ENCODE assay signal across 8 cellular contexts in genomic region chr11:65988791-65989592, GRCh38. TPM values are rescaled to one million over a fixed set of nuclear protein-coding genes. Genes with fewer than 3 reads are reported as not detected.
DNase-seq lines count a peak whose midpoint lies in the region; ATAC-seq, FAIRE-seq and TF ChIP-seq lines count a peak whose summit lies in the region.

No MANE protein-coding gene starts in this region.

- no TSS peak for BruUV-seq in endothelial cell of umbilical vein (replicated peaks; lab: Mats Ljungman, UMichigan)

- TF ChIP-seq POLR2A in endothelial cell of umbilical vein (IDR thresholded peaks at IDR 0.05; ENCODE audit: low read depth, low read length): no peak

- H3K27me3 ChIP-seq in OCI-LY3 (ENCODE audit: low read depth, low read length): no peaks in the 10 kb centered on the region
- H3K27me3 ChIP-seq in endothelial cell of umbilical vein (ENCODE audit: control insufficient read depth in 2 of 2, insufficient read depth in 2 of 2, low read length in 2 of 2): no peaks in the 10 kb centered on the region

- no peak overlapping the region for H3K4me2 ChIP-seq in OCI-LY3 (ENCODE audit: low read length)
- H3K4me2 ChIP-seq in endothelial cell of umbilical vein (ENCODE audit: insufficient read depth, low read length): no peak overlapping the region

- CTCF ChIA-PET in endothelial cell of umbilical vein (lab: Charles Lee): interaction anchor here (0.6 to 5.7 kb wide), 24 partner anchors 8 to 363 kb away, joined by 3 to 115 read pairs (median 4); partner anchors contain the start of genes CCDC85B, FIBP, KAT5 and MUS81

- DNase-seq in DMS114 treated with DMSO at 0.1 percent for 48 hours (lab: John Stamatoyannopoulos, UW; ENCODE audit: unreplicated experiment) (peak; percentile 96), endothelial cell of umbilical vein (ENCODE audit: low read depth, low spot score) (peak; percentile 97), mucosa of gallbladder (ENCODE audit: low spot score) (peak; percentile 97)
- peak; percentile 95 for DNase-seq in Jurkat, Clone E6-1 (ENCODE audit: low read depth, low spot score)
- peak; percentile 90 for DNase-seq in activated CD8-positive, alpha-beta memory T cell treated with anti-CD3 and anti-CD28 coated beads, Interleukin-2, amount 50 U/mL, for 4 hours
- DNase-seq in stimulated activated CD8-positive, alpha-beta memory T cell treated with anti-CD3 and anti-CD28 coated beads, Interleukin-7, amount 100 ng/mL, for 4 hours (ENCODE audit: low read depth in 2 of 2): peak; percentile 77 to 90

- H3K9me1 ChIP-seq in endothelial cell of umbilical vein (replicated peaks; ENCODE audit: control insufficient read depth, extremely low read depth, insufficient read depth, low read length): no peaks in the 10 kb centered on the region

- H3K4me1 ChIP-seq in OCI-LY3 (ENCODE audit: low read length) (no peaks in the 10 kb centered on the region), endothelial cell of umbilical vein (ENCODE audit: control insufficient read depth, extremely low read depth, insufficient read depth, low read length) (no peaks in the 10 kb centered on the region)

- POLR2A ChIA-PET in endothelial cell of umbilical vein (lab: Charles Lee): interaction anchor here (0.7 kb wide), 1 partner anchor 171 kb away, joined by 4 read pairs; no protein-coding TSS in a partner anchor

- H3K79me2 ChIP-seq in OCI-LY3 (ENCODE audit: low read length): no peaks in the 10 kb centered on the region
- H3K79me2 ChIP-seq in endothelial cell of umbilical vein (ENCODE audit: control insufficient read depth, insufficient read depth, low read length): no peaks in the 10 kb centered on the region

- H3K4me3 ChIP-seq in Jurkat, Clone E6-1 (ENCODE audit: low read length): no peak overlapping the region
- H3K4me3 ChIP-seq in OCI-LY3 (ENCODE audit: low read length) (no peak overlapping the region), endothelial cell of umbilical vein (replicated peaks in 1 of 3; ENCODE audit: insufficient read depth in 1 of 3, low read depth in 1 of 3, low read length in 3 of 3) (no peak overlapping the region)

- no peak overlapping the region for H3K27ac ChIP-seq in OCI-LY3 (ENCODE audit: low read length)
- H3K27ac ChIP-seq in endothelial cell of umbilical vein (ENCODE audit: insufficient read depth, low read depth, low read length): no peak overlapping the region

- dilution Hi-C loops in endothelial cell of umbilical vein (cut with MboI; ENCODE audit: extremely low pct_ligation_motif_present, low sequenced_read_pairs): no loop called here

- intact Hi-C loops in endothelial cell of umbilical vein (cut with micrococcal nuclease): loop anchor here (1.0 to 5.0 kb wide), 10 partner anchors 33 to 352 kb away; partner anchors contain the start of genes AP5B1, C11orf68, DRAP1 and FIBP

- peak; percentile 100 for FAIRE-seq in endothelial cell of umbilical vein (lab: Jason Lieb, UNC)

- peaks cover 11% of the 10 kb centered on the region for H3K36me3 ChIP-seq in OCI-LY3 (replicated peaks; ENCODE audit: low read depth, low read length)
- H3K36me3 ChIP-seq in endothelial cell of umbilical vein (ENCODE audit: control insufficient read depth in 2 of 2, extremely low read depth in 1 of 2, insufficient read depth in 2 of 2, low read length in 2 of 2): peaks cover 0 to 4% of the 10 kb centered on the region in 2 experiments

- H3K9me3 ChIP-seq in OCI-LY3 (ENCODE audit: insufficient read depth, low read length): no peaks in the 10 kb centered on the region
- H3K9me3 ChIP-seq in endothelial cell of umbilical vein (replicated peaks; ENCODE audit: control insufficient read depth, insufficient read depth, low read length): no peaks in the 10 kb centered on the region

- H3K9ac ChIP-seq in OCI-LY3 (ENCODE audit: low read length) (no peak overlapping the region), endothelial cell of umbilical vein (replicated peaks; ENCODE audit: extremely low read depth, insufficient read depth, low read length) (no peak overlapping the region)

- no peaks in the 10 kb centered on the region for H4K20me1 ChIP-seq in OCI-LY3 (ENCODE audit: insufficient read depth, low read length)
- no peaks in the 10 kb centered on the region for H4K20me1 ChIP-seq in endothelial cell of umbilical vein (replicated peaks; ENCODE audit: control insufficient read depth, extremely low read depth, insufficient read depth, low read length)

- no peak overlapping the region for H2AFZ ChIP-seq in OCI-LY3 (ENCODE audit: low read depth, low read length)
- H2AFZ ChIP-seq in endothelial cell of umbilical vein (ENCODE audit: low read depth, low read length): no peak overlapping the region

- ATAC-seq in GM21619 (IDR thresholded peaks at IDR 0.05; ENCODE audit: unreplicated experiment): peak; percentile 99

- TF ChIP-seq CTCF in OCI-LY3 (IDR thresholded peaks at IDR 0.05; ENCODE audit: low read depth, low read length) (peak; percentile 100), endothelial cell of umbilical vein (IDR thresholded peaks at IDR 0.05; ENCODE audit: extremely low read depth in 1 of 2, insufficient read depth in 1 of 2, low read depth in 1 of 2, low read length in 2 of 2) (peak; percentile 86 to 99)

TF ChIP-seq in endothelial cell of umbilical vein, 7 proteins besides CTCF, POLR2A, EP300 and RAD21 (continues in another document):
- peak; percentile 51 for TF ChIP-seq POLR2AphosphoS5 (IDR thresholded peaks at IDR 0.05; ENCODE audit: insufficient read depth, low read depth, low read length)
- no peak for TF ChIP-seq MYC (IDR thresholded peaks at IDR 0.05; ENCODE audit: low read depth, low read length)
- no peak for TF ChIP-seq EZH2 (IDR thresholded peaks at IDR 0.05; ENCODE audit: borderline replicate concordance, low read depth, low read length, severe bottlenecking)

RNA-seq across cellular contexts. Expression of gene EIF1AD, which starts 13.0 kb away (rescaled TPM):
- polyA plus RNA-seq in Jurkat, Clone E6-1 (2012; ENCODE audit: insufficient read depth, insufficient read length): 35.6 TPM
- total RNA-seq in endothelial cell of umbilical vein (39.7 and 42.4 TPM in 2 replicates), mucosa of gallbladder (29.2 TPM)
- 35.7 and 39.3 TPM in 2 replicates for polyA plus RNA-seq in endothelial cell of umbilical vein
- polyA plus RNA-seq in endothelial cell of umbilical vein (2011; cell fraction: cytosol; rRNA removed): 35.2 and 35.3 TPM in 2 replicates
- 30.8 and 32.6 TPM in 2 replicates for polyA plus RNA-seq in endothelial cell of umbilical vein (2011; cell fraction: nucleus; rRNA removed)
- 24.0 and 26.1 TPM in 2 replicates for polyA plus RNA-seq in endothelial cell of umbilical vein (2012)
- 58.8 and 70.1 TPM in 2 replicates for polyA minus RNA-seq in endothelial cell of umbilical vein
- polyA minus RNA-seq in endothelial cell of umbilical vein (2011; cell fraction: cytosol; rRNA and poly(A)+ RNA removed): 27.9 TPM
- polyA minus RNA-seq in endothelial cell of umbilical vein (2011; cell fraction: nucleus; rRNA and poly(A)+ RNA removed): 11.9 and 14.0 TPM in 2 replicates

RNA-seq across cellular contexts. Expression of gene BANF1, which starts 13.3 kb away (rescaled TPM):
- 550 TPM for polyA plus RNA-seq in Jurkat, Clone E6-1 (2012; ENCODE audit: insufficient read depth, insufficient read length)
- total RNA-seq in endothelial cell of umbilical vein (246 and 269 TPM in 2 replicates), mucosa of gallbladder (165 TPM)
- polyA plus RNA-seq in endothelial cell of umbilical vein: 367 and 376 TPM in 2 replicates
- 265 and 357 TPM in 2 replicates for polyA plus RNA-seq in endothelial cell of umbilical vein (2011; cell fraction: cytosol; rRNA removed)
- polyA plus RNA-seq in endothelial cell of umbilical vein (2011; cell fraction: nucleus; rRNA removed): 128 and 134 TPM in 2 replicates
- 213 and 282 TPM in 2 replicates for polyA plus RNA-seq in endothelial cell of umbilical vein (2012)
- polyA minus RNA-seq in endothelial cell of umbilical vein: 112 and 123 TPM in 2 replicates
- 76.7 TPM for polyA minus RNA-seq in endothelial cell of umbilical vein (2011; cell fraction: cytosol; rRNA and poly(A)+ RNA removed)
- 25.3 and 32.3 TPM in 2 replicates for polyA minus RNA-seq in endothelial cell of umbilical vein (2011; cell fraction: nucleus; rRNA and poly(A)+ RNA removed)

RNA-seq across cellular contexts. Expression of gene CST6, which starts 22.8 kb away (rescaled TPM):
- polyA plus RNA-seq in Jurkat, Clone E6-1 (2012; ENCODE audit: insufficient read depth, insufficient read length): not detected
- total RNA-seq in endothelial cell of umbilical vein (0.46 and 0.92 TPM in 2 replicates), mucosa of gallbladder (1.0 TPM)
- polyA plus RNA-seq in endothelial cell of umbilical vein: 2.2 and 2.5 TPM in 2 replicates
- polyA plus RNA-seq in endothelial cell of umbilical vein (2011; cell fraction: cytosol; rRNA removed): 0.74 and 1.1 TPM in 2 replicates
- polyA plus RNA-seq in endothelial cell of umbilical vein (2011; cell fraction: nucleus; rRNA removed): 0.36 TPM in 1 of 2 replicates, not detected in the other
- polyA plus RNA-seq in endothelial cell of umbilical vein (2012): not detected in 2 replicates
- polyA minus RNA-seq in endothelial cell of umbilical vein: 0.93 TPM in 1 of 2 replicates, not detected in the other
- polyA minus RNA-seq in endothelial cell of umbilical vein (2011; cell fraction: cytosol; rRNA and poly(A)+ RNA removed): not detected
- not detected in 2 replicates for polyA minus RNA-seq in endothelial cell of umbilical vein (2011; cell fraction: nucleus; rRNA and poly(A)+ RNA removed)

RNA-seq across cellular contexts. Expression of gene SART1, which starts 27.5 kb away (rescaled TPM):
- polyA plus RNA-seq in Jurkat, Clone E6-1 (2012; ENCODE audit: insufficient read depth, insufficient read length): 122 TPM
- total RNA-seq in endothelial cell of umbilical vein (58.9 and 62.7 TPM in 2 replicates), mucosa of gallbladder (41.0 TPM)
- polyA plus RNA-seq in endothelial cell of umbilical vein: 17.3 and 21.8 TPM in 2 replicates
- polyA plus RNA-seq in endothelial cell of umbilical vein (2011; cell fraction: cytosol; rRNA removed): 27.7 and 37.3 TPM in 2 replicates
- 42.7 and 51.2 TPM in 2 replicates for polyA plus RNA-seq in endothelial cell of umbilical vein (2011; cell fraction: nucleus; rRNA removed)
- polyA plus RNA-seq in endothelial cell of umbilical vein (2012): 40.1 and 62.1 TPM in 2 replicates
- 15.3 and 18.8 TPM in 2 replicates for polyA minus RNA-seq in endothelial cell of umbilical vein
- polyA minus RNA-seq in endothelial cell of umbilical vein (2011; cell fraction: cytosol; rRNA and poly(A)+ RNA removed): 16.8 TPM
- polyA minus RNA-seq in endothelial cell of umbilical vein (2011; cell fraction: nucleus; rRNA and poly(A)+ RNA removed): 9.5 and 17.6 TPM in 2 replicates

RNA-seq across cellular contexts. Expression of gene CATSPER1, which starts 37.3 kb away (rescaled TPM):
- not detected for polyA plus RNA-seq in Jurkat, Clone E6-1 (2012; ENCODE audit: insufficient read depth, insufficient read length)
- 1.0 and 1.3 TPM in 2 replicates for total RNA-seq in endothelial cell of umbilical vein
- 0.68 and 0.89 TPM in 2 replicates for polyA plus RNA-seq in endothelial cell of umbilical vein
- polyA plus RNA-seq in endothelial cell of umbilical vein (2011; cell fraction: cytosol; rRNA removed): 1.1 and 1.7 TPM in 2 replicates
- polyA plus RNA-seq in endothelial cell of umbilical vein (2011; cell fraction: nucleus; rRNA removed): 0.41 and 0.58 TPM in 2 replicates
- polyA plus RNA-seq in endothelial cell of umbilical vein (2012): 0.58 and 0.78 TPM in 2 replicates
- polyA minus RNA-seq in endothelial cell of umbilical vein: 0.42 TPM in 1 of 2 replicates, not detected in the other
- 0.61 TPM for polyA minus RNA-seq in endothelial cell of umbilical vein (2011; cell fraction: cytosol; rRNA and poly(A)+ RNA removed)
- 0.48 TPM in 1 of 2 replicates, not detected in the other for polyA minus RNA-seq in endothelial cell of umbilical vein (2011; cell fraction: nucleus; rRNA and poly(A)+ RNA removed)
- total RNA-seq in mucosa of gallbladder: 0.92 TPM
